ENCODE assay signal across 35 cellular contexts in genomic region chr5:63249960-63250359, GRCh38.
"Had no signal": no experiment of that assay in that cellular context is flagged by ENCODE, and none has a peak within 500 bp of the region (broad histone marks: within the 10 kb centered on the region; RNA-seq: fewer than 3 reads in every experiment).

No MANE protein-coding gene starts in this region.

- H3K4me1 ChIP-seq: ascending aorta, breast epithelium, esophagus squamous epithelium, gastrocnemius medialis, heart right ventricle had no signal

- H3K27me3 Mint-ChIP-seq: activated B cell treated with CpG ODN at 0.5 μM for 24 hours; activated CD4-positive, alpha-beta memory T cell treated with anti-CD3 and anti-CD28 coated beads for 36 hours; activated CD4-positive, alpha-beta T cell treated with anti-CD3 and anti-CD28 coated beads, Interleukin-2, amount 10 ng/mL, durations not matched to agents 24 days and 14 days; activated CD8-positive, alpha-beta memory T cell treated with anti-CD3 and anti-CD28 coated beads, Interleukin-2, amount 10 ng/mL, durations not matched to agents 7 days and 5 days; activated naive CD4-positive, alpha-beta T cell treated with anti-CD3 and anti-CD28 coated beads, Interleukin-2, amount 50 U/mL, for 24 hours; activated naive CD8-positive, alpha-beta T cell treated with anti-CD3 and anti-CD28 coated beads for 36 hours; activated naive CD8-positive, alpha-beta T cell treated with anti-CD3 and anti-CD28 coated beads, Interleukin-2, amount 50 U/mL, for 24 hours; central memory CD8-positive, alpha-beta T cell; T-helper 17 cell had no signal

- FAIRE-seq: endometrium, endothelial cell of umbilical vein had no signal

- ATAC-seq: activated CD4-positive, CD25-positive, alpha-beta regulatory T cell treated with anti-CD3 and anti-CD28 coated beads, Interleukin-2, amount 50 U/mL, for 24 hours; activated CD8-positive, alpha-beta memory T cell treated with anti-CD3 and anti-CD28 coated beads, Interleukin-2, amount 10 ng/mL, durations not matched to agents 7 days and 5 days; activated CD8-positive, alpha-beta T cell treated with anti-CD3 and anti-CD28 coated beads, Interleukin-2, amount 10 ng/mL, durations not matched to agents 7 days and 5 days; activated naive CD8-positive, alpha-beta T cell treated with anti-CD3 and anti-CD28 coated beads, Interleukin-2, amount 50 U/mL, for 24 hours; foreskin keratinocyte; gastrocnemius medialis; heart right ventricle; T-helper 17 cell had no signal

- H3K9me3 ChIP-seq: ascending aorta, breast epithelium, esophagus squamous epithelium, gastrocnemius medialis had no signal

- H3K36me3 ChIP-seq: ascending aorta, breast epithelium, esophagus squamous epithelium, gastrocnemius medialis, heart right ventricle, WERI-Rb-1 had no signal

- H3K27ac Mint-ChIP-seq: activated B cell treated with CpG ODN at 0.5 μM for 24 hours; activated CD4-positive, alpha-beta memory T cell treated with anti-CD3 and anti-CD28 coated beads for 36 hours; activated CD4-positive, alpha-beta T cell treated with anti-CD3 and anti-CD28 coated beads, Interleukin-2, amount 10 ng/mL, durations not matched to agents 24 days and 14 days; activated CD8-positive, alpha-beta memory T cell treated with anti-CD3 and anti-CD28 coated beads, Interleukin-2, amount 10 ng/mL, durations not matched to agents 7 days and 5 days; activated CD8-positive, alpha-beta T cell treated with anti-CD3 and anti-CD28 coated beads, Interleukin-2, amount 10 ng/mL, durations not matched to agents 7 days and 5 days; activated naive CD4-positive, alpha-beta T cell treated with anti-CD3 and anti-CD28 coated beads for 36 hours; activated naive CD4-positive, alpha-beta T cell treated with anti-CD3 and anti-CD28 coated beads, Interleukin-2, amount 50 U/mL, for 24 hours; activated naive CD8-positive, alpha-beta T cell treated with anti-CD3 and anti-CD28 coated beads for 36 hours; activated naive CD8-positive, alpha-beta T cell treated with anti-CD3 and anti-CD28 coated beads, Interleukin-2, amount 50 U/mL, for 24 hours; activated T-helper 1 cell treated with anti-CD3 and anti-CD28 coated beads, Interleukin-12 subunit alpha, Interleukin-12 subunit beta, Interleukin-2, Interleukin-4 antibody, amounts not matched to agents 30 ng/mL and 10 ng/mL and 1 ng/mL, durations not matched to agents 14 hours and 24 hours and 36 hours; activated T-helper 2 cell treated with anti-CD3 and anti-CD28 coated beads, Interferon-gamma antibody, Interleukin-2, Interleukin-4, amounts not matched to agents 10 μg/mL and 5 μg/mL and 100 μg/mL, durations not matched to agents 14 hours and 24 hours and 36 hours; brain; T-helper 17 cell; T-helper 2 cell treated with Interferon-gamma antibody and Interleukin-4, amounts not matched to agents 5 μg/mL and 100 μg/mL, for 36 hours had no signal

- H3K79me2 ChIP-seq: hepatocyte had no signal

- H3K4me3 ChIP-seq: ascending aorta, breast epithelium, esophagus squamous epithelium, gastrocnemius medialis, heart right ventricle, hepatocyte had no signal

- H3K36me3 Mint-ChIP-seq: activated CD4-positive, alpha-beta memory T cell treated with anti-CD3 and anti-CD28 coated beads for 36 hours; activated CD8-positive, alpha-beta memory T cell treated with anti-CD3 and anti-CD28 coated beads, Interleukin-2, amount 10 ng/mL, durations not matched to agents 7 days and 5 days; activated naive CD4-positive, alpha-beta T cell treated with anti-CD3 and anti-CD28 coated beads, Interleukin-2, amount 50 U/mL, for 24 hours; activated naive CD8-positive, alpha-beta T cell treated with anti-CD3 and anti-CD28 coated beads for 36 hours; brain had no signal

- H2AFZ ChIP-seq: hepatocyte had no signal

- H3K27me3 ChIP-seq: ascending aorta, breast epithelium, esophagus squamous epithelium, foreskin keratinocyte, gastrocnemius medialis, hepatocyte had no signal

- DNase-seq: activated B cell treated with CpG ODN at 0.5 μM for 24 hours; activated CD4-positive, alpha-beta memory T cell treated with anti-CD3 and anti-CD28 coated beads for 36 hours; activated CD4-positive, alpha-beta T cell treated with anti-CD3 and anti-CD28 coated beads, Interleukin-2, amount 10 ng/mL, durations not matched to agents 24 days and 14 days; activated CD8-positive, alpha-beta memory T cell treated with anti-CD3 and anti-CD28 coated beads, Interleukin-2, amount 10 ng/mL, durations not matched to agents 7 days and 5 days; activated CD8-positive, alpha-beta memory T cell treated with anti-CD3 and anti-CD28 coated beads, Interleukin-2, amount 50 U/mL, for 4 hours; activated CD8-positive, alpha-beta T cell treated with anti-CD3 and anti-CD28 coated beads, Interleukin-2, amount 10 ng/mL, durations not matched to agents 7 days and 5 days; activated effector memory CD4-positive, alpha-beta T cell treated with anti-CD3 and anti-CD28 coated beads, Interleukin-2, amount 50 U/mL, for 16 hours; activated naive CD4-positive, alpha-beta T cell treated with anti-CD3 and anti-CD28 coated beads for 36 hours; activated naive CD8-positive, alpha-beta T cell treated with anti-CD3 and anti-CD28 coated beads for 36 hours; activated naive CD8-positive, alpha-beta T cell treated with anti-CD3 and anti-CD28 coated beads, Interleukin-2, amount 50 U/mL, for 24 hours; activated T-cell treated with anti-CD3 and anti-CD28 coated beads, Interleukin-2, amount 50 U/mL, for 1 hour; activated T-cell treated with anti-CD3 and anti-CD28 coated beads, Interleukin-2, amount 50 U/mL, for 48 hours; cortex of kidney; effector CD8-positive, alpha-beta T cell; esophagus squamous epithelium; foreskin keratinocyte; gastrocnemius medialis; heart right ventricle; T-helper 1 cell; T-helper 17 cell; T1000; WERI-Rb-1 had no signal

- H3K9me3 Mint-ChIP-seq: activated CD4-positive, alpha-beta T cell treated with anti-CD3 and anti-CD28 coated beads, Interleukin-2, amount 10 ng/mL, durations not matched to agents 24 days and 14 days; activated T-helper 1 cell treated with anti-CD3 and anti-CD28 coated beads, Interleukin-12 subunit alpha, Interleukin-12 subunit beta, Interleukin-2, Interleukin-4 antibody, amounts not matched to agents 30 ng/mL and 10 ng/mL and 1 ng/mL, durations not matched to agents 14 hours and 24 hours and 36 hours; brain had no signal

- H3K4me1 Mint-ChIP-seq: activated B cell treated with CpG ODN at 0.5 μM for 24 hours; activated CD4-positive, alpha-beta T cell treated with anti-CD3 and anti-CD28 coated beads, Interleukin-2, amount 10 ng/mL, durations not matched to agents 24 days and 14 days; activated CD8-positive, alpha-beta memory T cell treated with anti-CD3 and anti-CD28 coated beads, Interleukin-2, amount 10 ng/mL, durations not matched to agents 7 days and 5 days; activated naive CD4-positive, alpha-beta T cell treated with anti-CD3 and anti-CD28 coated beads, Interleukin-2, amount 50 U/mL, for 24 hours; activated naive CD8-positive, alpha-beta T cell treated with anti-CD3 and anti-CD28 coated beads for 36 hours; activated naive CD8-positive, alpha-beta T cell treated with anti-CD3 and anti-CD28 coated beads, Interleukin-2, amount 50 U/mL, for 24 hours; brain; central memory CD8-positive, alpha-beta T cell; T-helper 17 cell had no signal

- H3K4me3 Mint-ChIP-seq: activated B cell treated with CpG ODN at 0.5 μM for 24 hours; activated CD4-positive, alpha-beta memory T cell treated with anti-CD3 and anti-CD28 coated beads for 36 hours; activated CD4-positive, alpha-beta T cell treated with anti-CD3 and anti-CD28 coated beads, Interleukin-2, amount 10 ng/mL, durations not matched to agents 24 days and 14 days; activated CD8-positive, alpha-beta memory T cell treated with anti-CD3 and anti-CD28 coated beads, Interleukin-2, amount 10 ng/mL, durations not matched to agents 7 days and 5 days; activated CD8-positive, alpha-beta T cell treated with anti-CD3 and anti-CD28 coated beads, Interleukin-2, amount 10 ng/mL, durations not matched to agents 7 days and 5 days; activated naive CD4-positive, alpha-beta T cell treated with anti-CD3 and anti-CD28 coated beads for 36 hours; activated naive CD4-positive, alpha-beta T cell treated with anti-CD3 and anti-CD28 coated beads, Interleukin-2, amount 50 U/mL, for 24 hours; activated naive CD8-positive, alpha-beta T cell treated with anti-CD3 and anti-CD28 coated beads for 36 hours; activated naive CD8-positive, alpha-beta T cell treated with anti-CD3 and anti-CD28 coated beads, Interleukin-2, amount 50 U/mL, for 24 hours; activated T-helper 1 cell treated with anti-CD3 and anti-CD28 coated beads, Interleukin-12 subunit alpha, Interleukin-12 subunit beta, Interleukin-2, Interleukin-4 antibody, amounts not matched to agents 30 ng/mL and 10 ng/mL and 1 ng/mL, durations not matched to agents 14 hours and 24 hours and 36 hours; brain; central memory CD8-positive, alpha-beta T cell; T-helper 17 cell; T-helper 2 cell treated with Interferon-gamma antibody and Interleukin-4, amounts not matched to agents 5 μg/mL and 100 μg/mL, for 36 hours had no signal

- H3K27ac ChIP-seq: ascending aorta, breast epithelium, epithelial cell of prostate, esophagus squamous epithelium, foreskin keratinocyte, gastrocnemius medialis, heart right ventricle, hepatocyte, WERI-Rb-1 had no signal
